In the genomic region with DNA sequence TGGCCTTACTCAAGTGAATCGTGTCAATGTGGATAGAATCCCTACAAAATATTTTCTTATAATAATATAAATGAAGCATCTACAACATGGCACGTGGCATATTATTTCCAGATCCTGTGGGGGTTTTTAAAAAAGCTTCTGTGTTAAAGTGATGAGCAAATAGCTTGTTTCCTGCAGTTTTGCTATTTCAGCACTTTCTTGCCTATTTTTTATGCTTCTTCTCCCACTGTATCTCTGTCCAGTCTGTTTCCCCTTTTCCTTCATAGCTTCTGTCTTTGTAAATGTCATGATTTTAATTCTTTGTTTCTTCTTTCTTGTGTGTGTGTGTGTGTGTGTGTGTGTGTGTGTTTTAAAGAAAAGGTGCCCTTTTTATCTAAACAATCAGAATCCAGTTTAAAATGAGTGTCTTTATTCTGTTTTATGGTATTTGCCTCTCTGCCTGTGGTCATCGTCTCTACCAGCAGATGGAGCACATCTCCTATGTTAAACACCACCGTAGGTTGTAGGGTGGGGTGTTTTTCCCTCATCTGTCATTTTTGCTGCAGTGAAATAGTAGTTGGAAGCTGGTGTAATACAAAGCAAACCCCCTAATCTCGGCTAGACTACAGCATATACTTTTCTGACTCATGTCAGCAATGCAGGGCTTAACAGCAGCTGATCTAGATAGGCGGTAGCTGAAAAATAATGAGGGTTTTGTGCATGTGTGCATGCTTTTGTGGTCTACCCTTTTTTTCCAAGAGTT, we compare ENCODE assay signal across 9 cellular contexts. TPM values are rescaled to one million over a fixed set of nuclear protein-coding genes. Genes with fewer than 3 reads are reported as not detected.
DNase-seq lines count a peak whose midpoint lies in the region; ATAC-seq and TF ChIP-seq lines count a peak whose summit lies in the region.
"Had no signal": no experiment of that assay in that cellular context is flagged by ENCODE, and none has a peak within 500 bp of the region (broad histone marks: within the 10 kb centered on the region; RNA-seq: fewer than 3 reads in every experiment).

No MANE protein-coding gene starts in this region.

- H3K4me3 ChIP-seq in astrocyte of the cerebellum (ENCODE audit: low read depth, low read length), result no peak overlapping the region
- H3K4me3 ChIP-seq in thyroid gland (replicated peaks in 1 of 3), result no peak overlapping the region

- H3K36me3 ChIP-seq in thyroid gland, result no peaks in the 10 kb centered on the region

- no peak overlapping the region for H3K27ac ChIP-seq in thyroid gland

- TF ChIP-seq POLR2A in thyroid gland (IDR thresholded peaks at IDR 0.05), result no peak

- H3K27me3 ChIP-seq in thyroid gland, result no peaks in the 10 kb centered on the region

- peaks cover 21% of the 10 kb centered on the region for H3K27me3 Mint-ChIP-seq in activated T-cell treated with anti-CD3 and anti-CD28 coated beads, Interleukin-2, amount 50 U/mL, for 72 hours (ENCODE audit: low read depth)
- H3K27me3 Mint-ChIP-seq in activated T-cell treated with anti-CD3 and anti-CD28 coated beads, Interleukin-2, amount 50 U/mL, for 4 hours (ENCODE audit: low read depth), result peaks cover 7% of the 10 kb centered on the region

- in situ Hi-C loops in astrocyte of the cerebellum (cut with HindIII; ENCODE audit: low sequenced_read_pairs), result no loop called here

- H3K4me1 Mint-ChIP-seq in activated T-cell treated with anti-CD3 and anti-CD28 coated beads, Interleukin-2, amount 50 U/mL, for 72 hours (ENCODE audit: low read depth), result peaks cover 4% of the 10 kb centered on the region
- H3K4me1 Mint-ChIP-seq in activated T-cell treated with anti-CD3 and anti-CD28 coated beads, Interleukin-2, amount 50 U/mL, for 4 hours (ENCODE audit: low read depth), result no peaks in the 10 kb centered on the region

- H3K4me1 ChIP-seq in thyroid gland, result no peaks in the 10 kb centered on the region

- peak; percentile 85 to 89 for ATAC-seq in activated T-cell treated with anti-CD3 and anti-CD28 coated beads, Interleukin-2, amount 50 U/mL, for 72 hours (replicated peaks in 1 of 2)
- ATAC-seq in activated T-cell treated with anti-CD3 and anti-CD28 coated beads, Interleukin-2, amount 50 U/mL, for 4 hours, result no peak
- ATAC-seq in GM21786 (IDR thresholded peaks at IDR 0.05; ENCODE audit: unreplicated experiment), result peak; percentile 69

- H3K9me3 ChIP-seq in thyroid gland, result no peaks in the 10 kb centered on the region

- no peak overlapping the region for H3K4me3 Mint-ChIP-seq in activated T-cell treated with anti-CD3 and anti-CD28 coated beads, Interleukin-2, amount 50 U/mL, for 72 hours
- no peak overlapping the region for H3K4me3 Mint-ChIP-seq in activated T-cell treated with anti-CD3 and anti-CD28 coated beads, Interleukin-2, amount 50 U/mL, for 4 hours

- intact Hi-C loops in thyroid gland (cut with DNase I), result loop anchor here (10.0 kb wide), 1 partner anchor 616 kb away; no protein-coding TSS in a partner anchor

- peak; percentile 55 for TF ChIP-seq CTCF in LNCAP (IDR thresholded peaks at IDR 0.05)
- TF ChIP-seq CTCF in astrocyte of the cerebellum (IDR thresholded peaks at IDR 0.05; ENCODE audit: low read depth, low read length, missing control alignments), result peak; percentile 67
- TF ChIP-seq CTCF in thyroid gland (IDR thresholded peaks at IDR 0.05), result peak in 4 of 6 experiments; percentile 19 to 45 (median 42)

- H3K9me3 Mint-ChIP-seq in activated T-cell treated with anti-CD3 and anti-CD28 coated beads, Interleukin-2, amount 50 U/mL, for 72 hours, result no peaks in the 10 kb centered on the region
- no peaks in the 10 kb centered on the region for H3K9me3 Mint-ChIP-seq in activated T-cell treated with anti-CD3 and anti-CD28 coated beads, Interleukin-2, amount 50 U/mL, for 4 hours

- no peaks in the 10 kb centered on the region for H3K36me3 Mint-ChIP-seq in activated T-cell treated with anti-CD3 and anti-CD28 coated beads, Interleukin-2, amount 50 U/mL, for 72 hours (ENCODE audit: insufficient read depth in 2 of 2)
- no peaks in the 10 kb centered on the region for H3K36me3 Mint-ChIP-seq in activated T-cell treated with anti-CD3 and anti-CD28 coated beads, Interleukin-2, amount 50 U/mL, for 4 hours (ENCODE audit: insufficient read depth)

- peak overlapping the region; percentile 60 for H3K27ac Mint-ChIP-seq in activated T-cell treated with anti-CD3 and anti-CD28 coated beads, Interleukin-2, amount 50 U/mL, for 72 hours

- WGBS in thyroid gland, 2 donors, result 35 to 37% methylated on average over 6 of the region's 6 CpGs

- peak; percentile 27 to 43 for DNase-seq in activated T-cell treated with anti-CD3 and anti-CD28 coated beads, Interleukin-2, amount 50 U/mL, for 72 hours
- DNase-seq in activated T-cell treated with anti-CD3 and anti-CD28 coated beads, Interleukin-2, amount 50 U/mL, for 4 hours, result no peak
- DNase-seq in astrocyte of the cerebellum (ENCODE audit: low read depth), result peak; percentile 11
- DNase-seq in inferior parietal cortex (ENCODE audit: extremely low spot score), result peak; percentile 39
- peak; percentile 4 to 10 for DNase-seq in thyroid gland
- no peak for DNase-seq in NCI-H2029 treated with DMSO at 0.1 percent for 48 hours (lab: John Stamatoyannopoulos, UW)

RNA-seq across cellular contexts. Expression of a gene that starts 33.1 kb away (rescaled TPM):
- total RNA-seq in activated T-cell treated with anti-CD3 and anti-CD28 coated beads, Interleukin-2, amount 50 U/mL, for 72 hours, result not detected
- total RNA-seq in activated T-cell treated with anti-CD3 and anti-CD28 coated beads, Interleukin-2, amount 50 U/mL, for 4 hours, result not detected
- not detected for total RNA-seq in thyroid gland
- total RNA-seq: frontal cortex had no signal

Comparison
In these comparisons a context has a peak if more than half of its experiments do, and no peak if none do; other contexts are left out.
1. ATAC-seq: peak in activated T-cell treated with anti-CD3 and anti-CD28 coated beads, Interleukin-2, amount 50 U/mL, for 72 hours (2 of 2) and GM21786 (single experiment); none in activated T-cell treated with anti-CD3 and anti-CD28 coated beads, Interleukin-2, amount 50 U/mL, for 4 hours (0 of 2).
2. DNase-seq: peak in activated T-cell treated with anti-CD3 and anti-CD28 coated beads, Interleukin-2, amount 50 U/mL, for 72 hours (2 of 2), astrocyte of the cerebellum (single experiment), inferior parietal cortex (single experiment) and thyroid gland (2 of 2); none in activated T-cell treated with anti-CD3 and anti-CD28 coated beads, Interleukin-2, amount 50 U/mL, for 4 hours (single experiment) and NCI-H2029 treated with DMSO at 0.1 percent for 48 hours (single experiment).
3. Peak in every context shown above with its lines, with median percentiles within 50 percentile points of each other: CTCF ChIP-seq.